1 cellular context compared by ENCODE assay signal in genomic region chr10:71346731-71347130, GRCh38.
TF ChIP-seq lines count a peak whose summit lies in the region.

No MANE protein-coding gene starts in this region.

TF ChIP-seq in HepG2, 621 proteins besides CTCF, POLR2A, EP300 and RAD21:
- TF ChIP-seq TOE1 (CRISPR knock-in tag; IDR thresholded peaks at IDR 0.05) (no peak), NONO (IDR thresholded peaks at IDR 0.05) (no peak), NONO (CRISPR knock-in tag; conservative IDR thresholded peaks at IDR 0.05) (no peak), AHDC1 (CRISPR knock-in tag; IDR thresholded peaks at IDR 0.05; ENCODE audit: borderline replicate concordance) (no peak), ERF (CRISPR knock-in tag; IDR thresholded peaks at IDR 0.05) (no peak), MLLT10 (CRISPR knock-in tag; IDR thresholded peaks at IDR 0.05) (no peak), ZNF674 (CRISPR knock-in tag; IDR thresholded peaks at IDR 0.05; ENCODE audit: low read depth) (no peak), ZNF629 (CRISPR knock-in tag; conservative IDR thresholded peaks at IDR 0.05) (no peak), ZNF570 (CRISPR knock-in tag; IDR thresholded peaks at IDR 0.05; ENCODE audit: borderline replicate concordance) (no peak), ZNF780A (CRISPR knock-in tag; IDR thresholded peaks at IDR 0.05) (no peak), THAP11 (CRISPR knock-in tag; IDR thresholded peaks at IDR 0.05) (no peak), RBM22 (optimal IDR thresholded peaks at IDR 0.05; ENCODE audit: low read length) (no peak), ZNF646 (CRISPR knock-in tag; IDR thresholded peaks at IDR 0.05) (no peak), KDM6A (CRISPR knock-in tag; IDR thresholded peaks at IDR 0.05; ENCODE audit: low read depth) (no peak), SMAD9 (CRISPR knock-in tag; IDR thresholded peaks at IDR 0.05) (no peak), SMAD1 (CRISPR knock-in tag; IDR thresholded peaks at IDR 0.05; ENCODE audit: borderline replicate concordance, low read depth) (no peak), PRMT3 (CRISPR knock-in tag; IDR thresholded peaks at IDR 0.05; ENCODE audit: borderline replicate concordance, low read depth) (no peak), ZFP36L2 (CRISPR knock-in tag; IDR thresholded peaks at IDR 0.05) (no peak)
